Comparison of ENCODE assay signal across 12 cellular contexts in the genomic region with DNA sequence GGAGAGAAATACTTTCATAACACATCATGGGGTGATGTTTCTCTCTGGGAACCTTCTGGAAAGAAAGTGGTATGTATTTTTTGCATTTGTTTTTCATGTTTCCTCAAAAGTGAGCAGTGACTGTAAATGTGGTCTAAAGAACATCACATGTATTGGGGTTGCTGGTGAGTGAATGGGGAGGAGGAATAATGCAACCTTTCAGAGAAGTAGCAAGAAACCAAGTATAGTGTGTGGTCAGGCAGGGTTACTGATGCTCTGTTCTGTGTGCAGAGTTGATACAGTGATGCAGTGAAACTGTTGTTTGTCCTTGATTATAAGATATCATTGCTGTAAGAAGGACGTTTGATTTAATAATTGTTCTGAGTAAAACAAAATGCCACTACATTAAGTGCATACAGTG.
"Had no signal": no experiment of that assay in that cellular context is flagged by ENCODE, and none has a peak within 500 bp of the region (broad histone marks: within the 10 kb centered on the region; RNA-seq: fewer than 3 reads in every experiment).

No MANE protein-coding gene starts in this region.

- H3K9me3 ChIP-seq: lower lobe of right lung, neutrophil had no signal

- H3K4me3 ChIP-seq: lower lobe of right lung had no signal

- H3K27ac Mint-ChIP-seq: activated CD4-positive, alpha-beta memory T cell treated with anti-CD3 and anti-CD28 coated beads, Interleukin-2, amount 10 ng/mL, durations not matched to agents 7 days and 5 days; dendritic cell treated with granulocyte-macrophage colony-stimulating factor and Interleukin-4, amounts not matched to agents 40 ng/mL and 50 ng/mL, for 4 days had no signal

- H3K27me3 Mint-ChIP-seq: activated CD4-positive, alpha-beta memory T cell treated with anti-CD3 and anti-CD28 coated beads, Interleukin-2, amount 10 ng/mL, durations not matched to agents 7 days and 5 days; central memory CD8-positive, alpha-beta T cell; dendritic cell treated with granulocyte-macrophage colony-stimulating factor and Interleukin-4, amounts not matched to agents 40 ng/mL and 50 ng/mL, for 4 days had no signal

- H3K4me1 ChIP-seq: lower lobe of right lung had no signal

- DNase-seq: activated CD4-positive, alpha-beta memory T cell treated with anti-CD3 and anti-CD28 coated beads, Interleukin-2, amount 10 ng/mL, durations not matched to agents 7 days and 5 days; activated effector memory CD4-positive, alpha-beta T cell treated with anti-CD3 and anti-CD28 coated beads, Interleukin-2, amount 50 U/mL, for 16 hours; head of caudate nucleus; left cardiac atrium; lower lobe of right lung; midbrain; stimulated activated CD4-positive, alpha-beta T cell treated with anti-CD3 and anti-CD28 coated beads, Interleukin-15, amount 100 ng/mL, for 24 hours; stimulated activated CD4-positive, alpha-beta T cell treated with anti-CD3 and anti-CD28 coated beads, Interleukin-4, amount 100 ng/mL, for 24 hours had no signal

- H3K27ac ChIP-seq: lower lobe of right lung, neutrophil had no signal

- H3K9me3 Mint-ChIP-seq: activated CD4-positive, alpha-beta memory T cell treated with anti-CD3 and anti-CD28 coated beads, Interleukin-2, amount 10 ng/mL, durations not matched to agents 7 days and 5 days; central memory CD8-positive, alpha-beta T cell; dendritic cell treated with granulocyte-macrophage colony-stimulating factor and Interleukin-4, amounts not matched to agents 40 ng/mL and 50 ng/mL, for 4 days had no signal

- ATAC-seq: activated CD4-positive, CD25-positive, alpha-beta regulatory T cell treated with anti-CD3 and anti-CD28 coated beads, Interleukin-2, amount 50 U/mL, for 24 hours; left cardiac atrium; lower lobe of right lung had no signal

- H3K4me3 Mint-ChIP-seq: activated CD4-positive, alpha-beta memory T cell treated with anti-CD3 and anti-CD28 coated beads, Interleukin-2, amount 10 ng/mL, durations not matched to agents 7 days and 5 days; central memory CD8-positive, alpha-beta T cell; dendritic cell treated with granulocyte-macrophage colony-stimulating factor and Interleukin-4, amounts not matched to agents 40 ng/mL and 50 ng/mL, for 4 days had no signal

- H3K27me3 ChIP-seq: neutrophil had no signal
